28 cellular contexts compared by ENCODE assay signal in the genomic region with DNA sequence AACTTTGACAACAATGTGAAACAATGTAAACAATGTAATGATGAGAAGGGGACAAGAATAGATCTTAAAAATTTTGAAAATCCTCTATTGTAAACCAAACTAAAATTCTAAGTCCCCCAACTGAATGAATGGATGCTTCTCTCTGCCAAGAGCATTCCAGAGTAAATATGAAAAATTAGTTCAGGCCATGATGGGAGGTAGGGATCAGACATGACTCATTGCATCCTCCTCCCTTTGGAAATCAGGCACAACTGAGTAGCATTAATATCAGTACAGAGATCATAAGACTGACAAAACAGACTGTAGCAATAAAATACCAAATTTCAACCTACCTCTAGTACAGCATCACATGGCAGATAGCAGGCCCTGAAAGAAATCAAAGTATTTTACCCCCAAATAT.
DNase-seq lines count a peak whose midpoint lies in the region; ATAC-seq and TF ChIP-seq lines count a peak whose summit lies in the region.
"Had no signal": no experiment of that assay in that cellular context is flagged by ENCODE, and none has a peak within 500 bp of the region (broad histone marks: within the 10 kb centered on the region; RNA-seq: fewer than 3 reads in every experiment).

No MANE protein-coding gene starts in this region.

- no peaks in the 10 kb centered on the region for H3K27me3 Mint-ChIP-seq in activated CD4-positive, alpha-beta T cell treated with anti-CD3 and anti-CD28 coated beads, Interleukin-2, amount 10 ng/mL, durations not matched to agents 24 days and 14 days
- H3K27me3 Mint-ChIP-seq: activated CD4-positive, alpha-beta T cell treated with anti-CD3 and anti-CD28 coated beads for 36 hours; activated naive CD8-positive, alpha-beta T cell; CD4-positive, alpha-beta T cell had no signal

- no peaks in the 10 kb centered on the region for H3K36me3 Mint-ChIP-seq in activated CD4-positive, alpha-beta T cell treated with anti-CD3 and anti-CD28 coated beads, Interleukin-2, amount 10 ng/mL, durations not matched to agents 24 days and 14 days (ENCODE audit: low read depth)
- H3K36me3 Mint-ChIP-seq: activated naive CD8-positive, alpha-beta T cell had no signal

- in situ Hi-C loops in brain microvascular endothelial cell (cut with HindIII; ENCODE audit: low pct_ligation_motif_present, low sequenced_read_pairs): no loop called here

- DNase-seq in ELR (ENCODE audit: low read depth) (peak; percentile 2), M059J (ENCODE audit: low read depth) (peak; percentile 6), brain microvascular endothelial cell (peak; percentile 4), fibroblast of villous mesenchyme (ENCODE audit: low read depth) (peak; percentile 5), COR-L47 (lab: John Stamatoyannopoulos, UW) (no peak), NCI-H1048 (lab: John Stamatoyannopoulos, UW) (no peak)
- DNase-seq in activated CD4-positive, alpha-beta T cell treated with anti-CD3 and anti-CD28 coated beads, Interleukin-2, amount 10 ng/mL, durations not matched to agents 24 days and 14 days: no peak
- DNase-seq: activated CD4-positive, alpha-beta T cell treated with anti-CD3 and anti-CD28 coated beads for 36 hours; activated CD8-positive, alpha-beta T cell treated with anti-CD3 and anti-CD28 coated beads, Interleukin-2, amount 10 ng/mL, durations not matched to agents 7 days and 5 days; CD4-positive, alpha-beta T cell; cerebellar nuclear complex; dorsolateral prefrontal cortex; GM23248; immature natural killer cell; KBM-7; mammary epithelial cell; MM.1S; NCI-H1417; NCI-H2029; NCI-H748 treated with DMSO at 0.1 percent for 48 hours; ovary; stimulated activated naive CD4-positive, alpha-beta T cell treated with Interleukin-2 at 50 U/mL for 16 hours; T1000 had no signal

- H3K27me3 ChIP-seq in brain microvascular endothelial cell (replicated peaks): no peaks in the 10 kb centered on the region
- H3K27me3 ChIP-seq: dorsolateral prefrontal cortex, ovary had no signal

- intact Hi-C loops in activated CD4-positive, alpha-beta T cell treated with anti-CD3 and anti-CD28 coated beads, Interleukin-2, amount 10 ng/mL, durations not matched to agents 24 days and 14 days (cut with micrococcal nuclease): no loop called here

- H3K27ac Mint-ChIP-seq in activated CD4-positive, alpha-beta T cell treated with anti-CD3 and anti-CD28 coated beads, Interleukin-2, amount 10 ng/mL, durations not matched to agents 24 days and 14 days: no peak overlapping the region
- H3K27ac Mint-ChIP-seq: activated CD4-positive, alpha-beta T cell treated with anti-CD3 and anti-CD28 coated beads for 36 hours; activated CD8-positive, alpha-beta T cell treated with anti-CD3 and anti-CD28 coated beads, Interleukin-2, amount 10 ng/mL, durations not matched to agents 7 days and 5 days; activated naive CD8-positive, alpha-beta T cell; CD4-positive, alpha-beta T cell; immature natural killer cell; nephron had no signal

- H3K4me1 Mint-ChIP-seq in activated CD4-positive, alpha-beta T cell treated with anti-CD3 and anti-CD28 coated beads, Interleukin-2, amount 10 ng/mL, durations not matched to agents 24 days and 14 days: no peaks in the 10 kb centered on the region
- H3K4me1 Mint-ChIP-seq: activated CD4-positive, alpha-beta T cell treated with anti-CD3 and anti-CD28 coated beads for 36 hours; immature natural killer cell had no signal

- no peak for ATAC-seq in GM19035 (IDR thresholded peaks at IDR 0.05; ENCODE audit: unreplicated experiment)
- ATAC-seq: activated CD4-positive, alpha-beta T cell treated with anti-CD3 and anti-CD28 coated beads for 36 hours; activated CD8-positive, alpha-beta T cell treated with anti-CD3 and anti-CD28 coated beads, Interleukin-2, amount 10 ng/mL, durations not matched to agents 7 days and 5 days had no signal

- H3K27ac ChIP-seq in brain microvascular endothelial cell: no peak overlapping the region
- H3K27ac ChIP-seq: dorsolateral prefrontal cortex, GM23248, ovary, skin epidermis, VCaP had no signal

- TF ChIP-seq CTCF in brain microvascular endothelial cell (IDR thresholded peaks at IDR 0.05; ENCODE audit: low read depth, low read length, missing control alignments) (no peak), fibroblast of villous mesenchyme (IDR thresholded peaks at IDR 0.05; ENCODE audit: insufficient read depth, low read depth, low read length) (no peak)

- H3K9me3 Mint-ChIP-seq in activated CD4-positive, alpha-beta T cell treated with anti-CD3 and anti-CD28 coated beads, Interleukin-2, amount 10 ng/mL, durations not matched to agents 24 days and 14 days: no peaks in the 10 kb centered on the region
- H3K9me3 Mint-ChIP-seq: nephron had no signal

- no peak overlapping the region for H3K4me3 ChIP-seq in brain microvascular endothelial cell (ENCODE audit: low read depth, low read length)
- no peak overlapping the region for H3K4me3 ChIP-seq in fibroblast of villous mesenchyme (ENCODE audit: low read depth, low read length)
- H3K4me3 ChIP-seq: dorsolateral prefrontal cortex, GM23248, ovary, skin epidermis had no signal

- no peaks in the 10 kb centered on the region for H3K36me3 ChIP-seq in brain microvascular endothelial cell (replicated peaks)
- H3K36me3 ChIP-seq: ovary had no signal

- no peak overlapping the region for H3K4me3 Mint-ChIP-seq in activated CD4-positive, alpha-beta T cell treated with anti-CD3 and anti-CD28 coated beads, Interleukin-2, amount 10 ng/mL, durations not matched to agents 24 days and 14 days
- H3K4me3 Mint-ChIP-seq: activated CD4-positive, alpha-beta T cell treated with anti-CD3 and anti-CD28 coated beads for 36 hours; activated CD8-positive, alpha-beta T cell treated with anti-CD3 and anti-CD28 coated beads, Interleukin-2, amount 10 ng/mL, durations not matched to agents 7 days and 5 days; activated naive CD8-positive, alpha-beta T cell; CD4-positive, alpha-beta T cell; immature natural killer cell; nephron had no signal

Comparison
In these comparisons a context has a peak if more than half of its experiments do, and no peak if none do; other contexts are left out.
1. DNase-seq: peak in ELR (single experiment), M059J (single experiment), brain microvascular endothelial cell (single experiment) and fibroblast of villous mesenchyme (single experiment); none in activated CD4-positive, alpha-beta T cell treated with anti-CD3 and anti-CD28 coated beads, Interleukin-2, amount 10 ng/mL, durations not matched to agents 24 days and 14 days (single experiment), COR-L47 (single experiment) and NCI-H1048 (single experiment).